In genomic region chr19:28008695-28009094, GRCh38 we compare ENCODE assay signal across 20 cellular contexts.
"Had no signal": no experiment of that assay in that cellular context is flagged by ENCODE, and none has a peak within 500 bp of the region (broad histone marks: within the 10 kb centered on the region; RNA-seq: fewer than 3 reads in every experiment).

No MANE protein-coding gene starts in this region.

- H3K27ac ChIP-seq: colonic mucosa, heart left ventricle, neutrophil, testis, tibial nerve had no signal

- DNase-seq: colonic mucosa; dermis blood vessel endothelial cell; erythroblast; foreskin melanocyte; heart left ventricle; hippocampal formation; islet precursor cell; mammary epithelial cell; mucosa of descending colon; naive thymus-derived CD8-positive, alpha-beta T cell; posterior cingulate gyrus; stimulated activated CD4-positive, alpha-beta T cell treated with anti-CD3 and anti-CD28 coated beads, Interleukin-2, amount 100 ng/mL, for 24 hours; stimulated activated CD4-positive, alpha-beta T cell treated with anti-CD3 and anti-CD28 coated beads, Interleukin-4, amount 100 ng/mL, for 4 hours; stimulated activated naive B cell treated with anti-CD40 and anti-IgM and Interleukin-4, amounts not matched to agents 10 μg/mL and 1 μg/mL and 100 μg/mL, for 72 hours; stimulated activated naive CD8-positive, alpha-beta T cell treated with anti-CD3 and anti-CD28 coated beads, Interleukin-15, amount 100 ng/mL, for 72 hours had no signal

- H3K27me3 ChIP-seq: colonic mucosa, neutrophil, testis, tibial nerve had no signal

- ATAC-seq: heart left ventricle; left lobe of liver; mucosa of descending colon; naive thymus-derived CD8-positive, alpha-beta T cell; sciatic nerve; stimulated activated naive B cell treated with anti-CD40 and anti-IgM and Interleukin-4, amounts not matched to agents 10 μg/mL and 1 μg/mL and 100 μg/mL, for 72 hours; stimulated activated naive CD8-positive, alpha-beta T cell treated with anti-CD3 and anti-CD28 coated beads, Interleukin-15, amount 100 ng/mL, for 72 hours had no signal

- H3K36me3 Mint-ChIP-seq: naive thymus-derived CD8-positive, alpha-beta T cell; stimulated activated naive B cell treated with anti-CD40 and anti-IgM and Interleukin-4, amounts not matched to agents 10 μg/mL and 1 μg/mL and 100 μg/mL, for 72 hours had no signal

- H3K27me3 Mint-ChIP-seq: stimulated activated naive B cell treated with anti-CD40 and anti-IgM and Interleukin-4, amounts not matched to agents 10 μg/mL and 1 μg/mL and 100 μg/mL, for 72 hours had no signal

- H3K4me1 Mint-ChIP-seq: naive thymus-derived CD8-positive, alpha-beta T cell; stimulated activated naive B cell treated with anti-CD40 and anti-IgM and Interleukin-4, amounts not matched to agents 10 μg/mL and 1 μg/mL and 100 μg/mL, for 72 hours; stimulated activated naive CD8-positive, alpha-beta T cell treated with anti-CD3 and anti-CD28 coated beads, Interleukin-15, amount 100 ng/mL, for 72 hours had no signal

- H3K27ac Mint-ChIP-seq: naive thymus-derived CD8-positive, alpha-beta T cell; stimulated activated naive B cell treated with anti-CD40 and anti-IgM and Interleukin-4, amounts not matched to agents 10 μg/mL and 1 μg/mL and 100 μg/mL, for 72 hours; stimulated activated naive CD8-positive, alpha-beta T cell treated with anti-CD3 and anti-CD28 coated beads, Interleukin-15, amount 100 ng/mL, for 72 hours had no signal

- H3K4me1 ChIP-seq: colonic mucosa, testis, tibial nerve had no signal

- H3K4me3 Mint-ChIP-seq: naive thymus-derived CD8-positive, alpha-beta T cell; stimulated activated naive B cell treated with anti-CD40 and anti-IgM and Interleukin-4, amounts not matched to agents 10 μg/mL and 1 μg/mL and 100 μg/mL, for 72 hours; stimulated activated naive CD8-positive, alpha-beta T cell treated with anti-CD3 and anti-CD28 coated beads, Interleukin-15, amount 100 ng/mL, for 72 hours had no signal

- H3K9me3 ChIP-seq: colonic mucosa, mucosa of descending colon, neutrophil, testis, tibial nerve had no signal

- H3K4me3 ChIP-seq: colonic mucosa, heart left ventricle, mucosa of descending colon, testis, tibial nerve had no signal

- H3K36me3 ChIP-seq: colonic mucosa, heart left ventricle, neutrophil, tibial nerve had no signal
